ENCODE assay signal across 8 cellular contexts in genomic region chr9:128553695-128554094, GRCh38. TPM values are rescaled to one million over a fixed set of nuclear protein-coding genes. Genes with fewer than 3 reads are reported as not detected.
A peak's percentile ranks its signal among the peaks of the same experiment; 100 is the strongest.
DNase-seq lines count a peak whose midpoint lies in the region; ATAC-seq, FAIRE-seq and TF ChIP-seq lines count a peak whose summit lies in the region.

No MANE protein-coding gene starts in this region.

- no peak overlapping the region for H2BK120ac ChIP-seq in mesendoderm (ENCODE audit: low read depth, low read length)

- no peaks in the 10 kb centered on the region for H3K9me3 ChIP-seq in HUES64 (ENCODE audit: insufficient read depth, low read depth, low read length)

- peak overlapping the region; percentile 58 for H3K4me2 ChIP-seq in mesendoderm (ENCODE audit: low read length)

- H2BK5ac ChIP-seq in mesendoderm (ENCODE audit: low read length), result no peak overlapping the region

- peaks cover 8% of the 10 kb centered on the region; the same call in 1 of the 2 replicates for H3K27me3 ChIP-seq in HUES64 (ENCODE audit: insufficient read depth, low read length)
- H3K27me3 ChIP-seq in bronchial epithelial cell (ENCODE audit: control insufficient read depth, insufficient read depth, low read length), result no peaks in the 10 kb centered on the region
- no peaks in the 10 kb centered on the region for H3K27me3 ChIP-seq in mesendoderm (ENCODE audit: insufficient read depth, low read length, poor library complexity)

- CTCF ChIA-PET in HEK293T (lab: Yijun Ruan, JAX), result interaction anchor here (1.4 kb wide), 1 partner anchor 115 kb away, joined by 3 read pairs; no protein-coding TSS in a partner anchor

- H2BK15ac ChIP-seq in mesendoderm (replicated peaks; ENCODE audit: low read depth), result no peak overlapping the region

- H3K27ac ChIP-seq in HUES64 (ENCODE audit: low read depth, low read length) (no peak overlapping the region), mesendoderm (ENCODE audit: low read depth, low read length) (no peak overlapping the region)

- H3K4me3 ChIP-seq in HUES64 (ENCODE audit: low read length) (peak overlapping the region; percentile 81), bronchial epithelial cell (ENCODE audit: low read depth, low read length) (peak overlapping the region; percentile 75), mesendoderm (ENCODE audit: low read length) (no peak overlapping the region)

- no peak for ATAC-seq in GM19467 (IDR thresholded peaks at IDR 0.05; ENCODE audit: unreplicated experiment)

- WGBS in HUES64, result 37% methylated on average over 6 of the region's 6 CpGs
- WGBS in mesendoderm (ENCODE audit: extremely low coverage, insufficient coverage, low lambda C conversion rate), result no CpG with 5 or more reads among the region's 6 CpGs

- peaks cover 40% of the 10 kb centered on the region for H3K79me2 ChIP-seq in mesendoderm (ENCODE audit: control insufficient read depth, insufficient read depth, low read length)

- H3K18ac ChIP-seq in mesendoderm (ENCODE audit: low read length), result no peak overlapping the region

- H3K9ac ChIP-seq in HUES64 (ENCODE audit: low read depth, low read length) (peak overlapping the region; percentile 88; the same call in 1 of the 2 replicates), mesendoderm (ENCODE audit: low read length) (peak overlapping the region; percentile 53)

- H2AK5ac ChIP-seq in mesendoderm (ENCODE audit: low read length), result no peak overlapping the region

- no peak for TF ChIP-seq CTCF in bronchial epithelial cell (IDR thresholded peaks at IDR 0.05; ENCODE audit: insufficient read depth, low read length, severe bottlenecking)

- DNase-seq in ACHN (peak; percentile 29), bronchial epithelial cell (ENCODE audit: low read depth) (peak; percentile 52), mesendoderm (peak; percentile 18), 8988T (no peak), HEK293T (ENCODE audit: extremely low spot score) (no peak)
- DNase-seq in activated CD4-positive, alpha-beta T cell treated with anti-CD3 and anti-CD28 coated beads for 48 hours, result no peak

- no peak overlapping the region for H3K56ac ChIP-seq in mesendoderm (ENCODE audit: low read length)

- H3K79me1 ChIP-seq in mesendoderm (ENCODE audit: low read length), result peaks cover 5% of the 10 kb centered on the region

- peaks cover 51% of the 10 kb centered on the region for H3K4me1 ChIP-seq in HUES64 (ENCODE audit: insufficient read depth, low read length)
- H3K4me1 ChIP-seq in mesendoderm (ENCODE audit: control insufficient read depth, low read depth, low read length), result peaks cover 14% of the 10 kb centered on the region

- no peak for FAIRE-seq in bronchial epithelial cell (lab: Jason Lieb, UNC)

- no peak overlapping the region for H3K4ac ChIP-seq in mesendoderm (ENCODE audit: low read depth, low read length)

- no peak overlapping the region for H3K23ac ChIP-seq in mesendoderm (ENCODE audit: low read length)

- no peak overlapping the region for H4K8ac ChIP-seq in mesendoderm (ENCODE audit: low read depth, low read length)

- no peaks in the 10 kb centered on the region for H3K36me3 ChIP-seq in HUES64 (ENCODE audit: insufficient read depth, low read length)
- no peaks in the 10 kb centered on the region for H3K36me3 ChIP-seq in bronchial epithelial cell (ENCODE audit: control insufficient read depth, insufficient read depth, low read length)
- H3K36me3 ChIP-seq in mesendoderm (ENCODE audit: control insufficient read depth, insufficient read depth, low read length), result no peaks in the 10 kb centered on the region

- no peak overlapping the region for H4K5ac ChIP-seq in mesendoderm (ENCODE audit: low read length)

- POLR2A ChIA-PET in HEK293T (lab: Yijun Ruan, JAX), result interaction anchor here (0.9 to 1.2 kb wide), 4 partner anchors 9 to 49 kb away, joined by 3 to 4 read pairs (median 4); no protein-coding TSS in a partner anchor

- in situ Hi-C loops in ACHN (cut with HindIII; ENCODE audit: low pct_ligation_motif_present, low pct_unique_long_range_greater_than_20kb, low sequenced_read_pairs), result no loop called here

TF ChIP-seq in HEK293T, 16 proteins besides CTCF, POLR2A, EP300 and RAD21:
- no peak for TF ChIP-seq LEF1 (IDR thresholded peaks at IDR 0.05; ENCODE audit: borderline replicate concordance)
- TF ChIP-seq TARDBP (IDR thresholded peaks at IDR 0.05), result no peak
- TF ChIP-seq NFRKB (IDR thresholded peaks at IDR 0.05), result no peak
- no peak for TF ChIP-seq BHLHE40 (IDR thresholded peaks at IDR 0.05; ENCODE audit: borderline replicate concordance)
- TF ChIP-seq CTBP1 (IDR thresholded peaks at IDR 0.05; ENCODE audit: borderline replicate concordance), result no peak
- no peak for TF ChIP-seq SUZ12 (IDR thresholded peaks at IDR 0.05)
- TF ChIP-seq L3MBTL2 (conservative IDR thresholded peaks at IDR 0.05), result no peak

RNA-seq across cellular contexts. Expression of gene SPTAN1, which starts 1.3 kb away (rescaled TPM):
- polyA plus RNA-seq in HUES64 (2013, experiment 1 of 2), result 87.5 TPM
- polyA plus RNA-seq in HUES64 (2013, experiment 2 of 2), result 86.7 TPM
- total RNA-seq in bronchial epithelial cell, result 159 and 277 TPM in 2 replicates
- 107 TPM for polyA plus RNA-seq in mesendoderm (2013, experiment 1 of 2)
- 104 TPM for polyA plus RNA-seq in mesendoderm (2013, experiment 2 of 2)

RNA-seq across cellular contexts. Expression of gene GLE1, which starts 49.2 kb away (rescaled TPM):
- 11.3 TPM for polyA plus RNA-seq in HUES64 (2013, experiment 1 of 2)
- 15.0 TPM for polyA plus RNA-seq in HUES64 (2013, experiment 2 of 2)
- total RNA-seq in bronchial epithelial cell, result 27.1 and 30.3 TPM in 2 replicates
- 8.7 TPM for polyA plus RNA-seq in mesendoderm (2013, experiment 1 of 2)
- polyA plus RNA-seq in mesendoderm (2013, experiment 2 of 2), result 9.0 TPM

Comparison
In these comparisons a context has a peak if more than half of its experiments do, and no peak if none do; other contexts are left out.
1. DNase-seq: peak in ACHN (single experiment), bronchial epithelial cell (single experiment) and mesendoderm (single experiment); none in 8988T (single experiment), activated CD4-positive, alpha-beta T cell treated with anti-CD3 and anti-CD28 coated beads for 48 hours (single experiment) and HEK293T (single experiment).